9 cellular contexts compared by ENCODE assay signal in genomic region chr5:177447066-177447610, GRCh38. TPM values are rescaled to one million over a fixed set of nuclear protein-coding genes. Genes with fewer than 3 reads are reported as not detected.
A peak's percentile ranks its signal among the peaks of the same experiment; 100 is the strongest.
DNase-seq lines count a peak whose midpoint lies in the region; ATAC-seq lines count a peak whose summit lies in the region.
"Had no signal": no experiment of that assay in that cellular context is flagged by ENCODE, and none has a peak within 500 bp of the region (broad histone marks: within the 10 kb centered on the region; RNA-seq: fewer than 3 reads in every experiment).

No MANE protein-coding gene starts in this region.

- DNase-seq in COR-L47 (lab: John Stamatoyannopoulos, UW) (peak; percentile 91), RPMI7951 (ENCODE audit: low read depth) (peak; percentile 61), glomerular visceral epithelial cell (ENCODE audit: extremely low spot score) (peak; percentile 60), pons (ENCODE audit: low spot score) (peak; percentile 50), ureter (ENCODE audit: low spot score) (no peak)
- DNase-seq in activated naive CD4-positive, alpha-beta T cell treated with Interleukin-2 at 50 U/mL for 16 hours: peak; percentile 71

- ATAC-seq in GM19467 (IDR thresholded peaks at IDR 0.05; ENCODE audit: unreplicated experiment) (peak; percentile 31), HG03571 (IDR thresholded peaks at IDR 0.05; ENCODE audit: unreplicated experiment) (peak; percentile 40)

RNA-seq across cellular contexts. Expression of gene PRR7, which starts 0.5 kb away (rescaled TPM):
- total RNA-seq in RPMI7951 (2014; rRNA removed; shearing (Covaris generic)): 13.9 and 20.8 TPM in 2 replicates
- 2.6 TPM for total RNA-seq in ureter

RNA-seq across cellular contexts. Expression of gene GRK6, which starts 20.7 kb away (rescaled TPM):
- 26.9 and 27.4 TPM in 2 replicates for total RNA-seq in RPMI7951 (2014; rRNA removed; shearing (Covaris generic))
- 30.8 TPM for total RNA-seq in ureter

RNA-seq across cellular contexts. Expression of gene DBN1, which starts 26.3 kb away (rescaled TPM):
- 29.7 and 39.5 TPM in 2 replicates for total RNA-seq in RPMI7951 (2014; rRNA removed; shearing (Covaris generic))
- 41.5 TPM for total RNA-seq in ureter

RNA-seq across cellular contexts. Expression of gene F12, which starts 37.8 kb away (rescaled TPM):
- 0.12 and 0.59 TPM in 2 replicates for total RNA-seq in RPMI7951 (2014; rRNA removed; shearing (Covaris generic))
- 1.3 TPM for total RNA-seq in ureter

RNA-seq across cellular contexts. Expression of gene PFN3, which starts 46.7 kb away (rescaled TPM):
- not detected in 2 replicates for total RNA-seq in RPMI7951 (2014; rRNA removed; shearing (Covaris generic))
- total RNA-seq in ureter: not detected
- total RNA-seq: T-helper 1 cell treated with Interleukin-12 subunit alpha and Interleukin-12 subunit beta and Interleukin-4 antibody, amounts not matched to agents 30 ng/mL and 1 ng/mL, for 36 hours had no signal
